In the genomic region with DNA sequence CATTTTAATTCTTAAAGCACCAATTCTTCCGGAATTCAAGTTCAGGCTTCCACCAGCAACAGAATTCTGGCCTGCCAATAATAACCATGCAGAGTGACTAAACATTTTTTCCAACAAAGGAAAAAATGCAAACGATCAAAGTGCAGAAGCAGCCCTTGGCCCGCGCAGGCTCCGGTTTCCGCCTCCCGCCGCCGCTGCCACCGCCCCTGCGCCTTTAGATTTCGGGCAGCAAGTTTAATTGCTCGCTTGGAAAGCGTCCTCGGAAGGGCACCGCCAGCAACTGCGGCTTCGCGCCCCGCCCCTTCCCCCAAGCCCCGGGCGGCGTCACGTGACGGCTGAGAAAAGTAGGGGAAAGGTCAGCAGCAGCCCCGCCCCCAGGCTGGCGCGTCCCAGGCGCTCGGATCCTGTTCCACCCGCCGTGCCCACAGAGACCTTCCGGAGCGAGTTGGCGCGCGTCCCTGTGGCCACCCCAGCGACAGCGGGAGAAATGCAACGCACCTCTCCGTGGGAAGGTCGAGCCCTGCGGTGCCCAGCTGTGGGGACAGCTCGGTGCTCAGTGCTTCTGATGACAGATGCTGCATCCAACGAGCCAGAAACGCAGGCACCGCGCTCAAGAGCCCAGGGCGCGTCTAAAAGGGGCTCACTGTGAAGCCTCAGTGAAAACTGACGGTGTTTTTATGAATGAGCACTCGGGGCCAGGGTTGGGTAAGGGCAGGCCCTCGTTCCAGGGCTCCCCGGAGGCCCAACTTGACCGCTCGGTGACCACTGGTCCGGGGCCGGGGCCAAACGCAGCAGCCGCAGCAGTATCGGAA, we compare ENCODE assay signal across 8 cellular contexts. TPM values are rescaled to one million over a fixed set of nuclear protein-coding genes. Genes with fewer than 3 reads are reported as not detected.
DNase-seq lines count a peak whose midpoint lies in the region; TF ChIP-seq lines count a peak whose summit lies in the region.

No MANE protein-coding gene starts in this region.

- H2BK5ac ChIP-seq in mesendoderm (ENCODE audit: low read length): peak overlapping the region; percentile 35

- no peak overlapping the region for H3K4ac ChIP-seq in mesendoderm (ENCODE audit: low read depth, low read length)

- H3K18ac ChIP-seq in mesendoderm (ENCODE audit: low read length): peak overlapping the region; percentile 34

- H3K4me1 ChIP-seq in endocrine pancreas (ENCODE audit: control insufficient read depth, insufficient read depth, low read length) (no peaks in the 10 kb centered on the region), mesendoderm (ENCODE audit: control insufficient read depth, low read depth, low read length) (peaks cover 4% of the 10 kb centered on the region)

- peak overlapping the region; percentile 30 for H3K27ac ChIP-seq in mesendoderm (ENCODE audit: low read depth, low read length)

- H3K9ac ChIP-seq in endocrine pancreas (ENCODE audit: control insufficient read depth, insufficient read depth, low read length) (no peak overlapping the region), mesendoderm (ENCODE audit: low read length) (peak overlapping the region; percentile 72)

- WGBS in mesendoderm (ENCODE audit: extremely low coverage, insufficient coverage, low lambda C conversion rate): no CpG with 5 or more reads among the region's 61 CpGs

- H3K4me2 ChIP-seq in mesendoderm (ENCODE audit: low read length): peak overlapping the region; percentile 81

- no peak overlapping the region for H2BK15ac ChIP-seq in mesendoderm (replicated peaks; ENCODE audit: low read depth)

- no peaks in the 10 kb centered on the region for H3K9me3 ChIP-seq in endocrine pancreas (ENCODE audit: control insufficient read depth, low read length)

- peak overlapping the region; percentile 95 for H3K56ac ChIP-seq in mesendoderm (ENCODE audit: low read length)

- H3K79me1 ChIP-seq in mesendoderm (ENCODE audit: low read length): no peaks in the 10 kb centered on the region

- no peak overlapping the region for H2BK120ac ChIP-seq in mesendoderm (ENCODE audit: low read depth, low read length)

- no peaks in the 10 kb centered on the region for H3K79me2 ChIP-seq in mesendoderm (ENCODE audit: control insufficient read depth, insufficient read depth, low read length)

- peak; percentile 51 for TF ChIP-seq POLR2A in GM19193 (IDR thresholded peaks at IDR 0.05; ENCODE audit: extremely low read depth, insufficient read depth, insufficient read length)

- H3K36me3 ChIP-seq in endocrine pancreas (ENCODE audit: control insufficient read depth, insufficient read depth, low read length) (no peaks in the 10 kb centered on the region), mesendoderm (ENCODE audit: control insufficient read depth, insufficient read depth, low read length) (no peaks in the 10 kb centered on the region)

- H3K27me3 ChIP-seq in endocrine pancreas (ENCODE audit: control insufficient read depth, insufficient read depth, low read length): no peaks in the 10 kb centered on the region
- peaks cover 17% of the 10 kb centered on the region for H3K27me3 ChIP-seq in mesendoderm (ENCODE audit: insufficient read depth, low read length, poor library complexity)

- no peak overlapping the region for H2AK5ac ChIP-seq in mesendoderm (ENCODE audit: low read length)

- no peak overlapping the region for H4K8ac ChIP-seq in mesendoderm (ENCODE audit: low read depth, low read length)

- H3K23ac ChIP-seq in mesendoderm (ENCODE audit: low read length): peak overlapping the region; percentile 11

- no peak overlapping the region for H4K5ac ChIP-seq in mesendoderm (ENCODE audit: low read length)

- peak overlapping the region; percentile 40 for H3K4me3 ChIP-seq in endocrine pancreas (ENCODE audit: control insufficient read depth, insufficient read depth, low read length)
- H3K4me3 ChIP-seq in mesendoderm (ENCODE audit: low read length): peak overlapping the region; percentile 41

- peak; percentile 97 for DNase-seq in AG20443 (ENCODE audit: low spot score)
- DNase-seq in HT-29 (ENCODE audit: low spot score): peak; percentile 95
- peak; percentile 87 for DNase-seq in NOMO-1 treated with dmso at 0.1 percent for 144 hours (lab: John Stamatoyannopoulos, UW; ENCODE audit: unreplicated experiment)
- DNase-seq in activated CD8-positive, alpha-beta memory T cell treated with anti-CD3 and anti-CD28 coated beads, Interleukin-2, amount 50 U/mL, for 1 hour (ENCODE audit: extremely low read depth): peak; percentile 79
- DNase-seq in mesendoderm: peak; percentile 95
- DNase-seq in stimulated activated CD8-positive, alpha-beta memory T cell treated with anti-CD3 and anti-CD28 coated beads, Interleukin-12 subunit alpha, Interleukin-12 subunit beta, amount 100 ng/mL, for 24 hours (ENCODE audit: extremely low read depth): peak; percentile 89

RNA-seq across cellular contexts. Expression of a gene that starts 2.5 kb away (rescaled TPM):
- 25.3 and 25.4 TPM in 2 replicates for total RNA-seq in HT-29 (2014; rRNA removed; shearing (Covaris generic))
- 9.0 TPM for polyA plus RNA-seq in mesendoderm (2013, experiment 1 of 2)
- 9.4 TPM for polyA plus RNA-seq in mesendoderm (2013, experiment 2 of 2)

Comparison
In these comparisons a context has a peak if more than half of its experiments do, and no peak if none do; other contexts are left out.
1. Peak in every context shown above with its lines: DNase-seq, H3K4me3 ChIP-seq and H3K27ac ChIP-seq.